Comparison of ENCODE assay signal across 7 cellular contexts in the genomic region with DNA sequence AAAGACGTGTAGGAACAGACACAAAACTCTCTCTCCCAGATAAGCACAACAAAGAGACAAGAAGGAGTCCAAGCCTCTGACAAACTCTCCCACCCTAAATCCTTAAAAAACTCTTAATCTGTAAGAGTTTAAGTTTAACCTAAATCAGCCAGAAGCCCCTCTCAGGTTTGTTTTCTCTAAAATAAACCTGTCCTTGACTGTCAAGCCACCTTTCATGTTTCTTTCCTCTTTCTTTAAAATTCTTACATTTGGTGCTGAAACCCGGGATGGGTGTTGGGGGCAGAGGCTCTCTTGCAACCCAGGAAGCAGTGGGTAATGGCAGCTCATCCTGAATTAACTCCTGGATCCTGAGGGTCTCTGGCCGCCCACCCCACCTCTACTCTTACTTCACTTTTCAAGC.
"Had no signal": no experiment of that assay in that cellular context is flagged by ENCODE, and none has a peak within 500 bp of the region (broad histone marks: within the 10 kb centered on the region; RNA-seq: fewer than 3 reads in every experiment).

No MANE protein-coding gene starts in this region.

- H3K4me1 Mint-ChIP-seq: IgD-negative memory B cell had no signal

- FAIRE-seq: HTR-8/SVneo had no signal

- H3K4me3 Mint-ChIP-seq: IgD-negative memory B cell had no signal

- H3K27ac ChIP-seq: HL-60, KMS-11 had no signal

- H3K27me3 Mint-ChIP-seq: IgD-negative memory B cell had no signal

- DNase-seq: IMR-90, KBM-7, KG1 had no signal

- H3K9me3 Mint-ChIP-seq: IgD-negative memory B cell had no signal

- H3K4me2 ChIP-seq: KMS-11 had no signal

- H3K9ac ChIP-seq: KMS-11 had no signal
